Comparison of ENCODE assay signal across 10 cellular contexts in genomic region chr16:46790599-46791270, GRCh38. TPM values are rescaled to one million over a fixed set of nuclear protein-coding genes. Genes with fewer than 3 reads are reported as not detected.
A peak's percentile ranks its signal among the peaks of the same experiment; 100 is the strongest.
DNase-seq lines count a peak whose midpoint lies in the region; ATAC-seq and TF ChIP-seq lines count a peak whose summit lies in the region.
"Had no signal": no experiment of that assay in that cellular context is flagged by ENCODE, and none has a peak within 500 bp of the region (broad histone marks: within the 10 kb centered on the region; RNA-seq: fewer than 3 reads in every experiment).

No MANE protein-coding gene starts in this region.

- H3K9me3 Mint-ChIP-seq in neural crest cell, result peaks cover 24% of the 10 kb centered on the region

- DNase-seq in DMS53 (lab: John Stamatoyannopoulos, UW) (peak; percentile 41), neural crest cell (ENCODE audit: low read depth, low spot score) (no peak)
- DNase-seq in NK-92 treated with Interleukin-12 subunit alpha and Interleukin-12 subunit beta, amount 100 ng/mL, for 24 hours (lab: John Stamatoyannopoulos, UW), result no peak
- DNase-seq in stimulated activated CD4-positive, alpha-beta T cell treated with anti-CD3 and anti-CD28 coated beads, Interleukin-2, amount 100 ng/mL, for 24 hours, result no peak
- DNase-seq: cortex of kidney, SHP77 treated with DMSO at 0.1 percent for 48 hours had no signal

- no peaks in the 10 kb centered on the region for H3K36me3 ChIP-seq in KMS-11 (ENCODE audit: insufficient read depth)

- peaks cover 15% of the 10 kb centered on the region for H3K4me1 Mint-ChIP-seq in neural crest cell

- H2AFZ ChIP-seq in KMS-11 (ENCODE audit: low read depth), result peak overlapping the region; percentile 93

- no peaks in the 10 kb centered on the region for H3K79me2 ChIP-seq in KMS-11 (ENCODE audit: insufficient read depth, low read depth)

- H3K4me3 Mint-ChIP-seq in neural crest cell, result peak overlapping the region; percentile 81

- no peaks in the 10 kb centered on the region for H4K20me1 ChIP-seq in KMS-11 (ENCODE audit: insufficient read depth)

- H3K27me3 ChIP-seq in KMS-11 (ENCODE audit: insufficient read depth, low read depth), result no peaks in the 10 kb centered on the region

- no peak overlapping the region for H3K27ac Mint-ChIP-seq in neural crest cell (ENCODE audit: unreplicated experiment)

- H3K9ac ChIP-seq in KMS-11, result peak overlapping the region; percentile 68; the same call in 1 of the 2 replicates

- no peak for ATAC-seq in HG03097 (IDR thresholded peaks at IDR 0.05; ENCODE audit: low FRiP score, unreplicated experiment)
- no peak for ATAC-seq in HG03280 (IDR thresholded peaks at IDR 0.05; ENCODE audit: unreplicated experiment)

- H3K27ac ChIP-seq in KMS-11 (no peak overlapping the region), cingulate gyrus (ENCODE audit: low read depth, low read length) (peak overlapping the region; percentile 2)

- H3K36me3 Mint-ChIP-seq in neural crest cell (ENCODE audit: low read depth), result peaks cover 30% of the 10 kb centered on the region

- peaks cover 23% of the 10 kb centered on the region for H3K4me1 ChIP-seq in KMS-11 (ENCODE audit: low read depth, poor library complexity, severe bottlenecking)

- H3K4me2 ChIP-seq in KMS-11, result peak overlapping the region; percentile 51

- H3K4me3 ChIP-seq in KMS-11 (IDR thresholded peaks at IDR 0.05; ENCODE audit: insufficient read depth, low read depth, low read length), result no peak overlapping the region

- no peak for TF ChIP-seq CTCF in KMS-11 (conservative IDR thresholded peaks at IDR 0.05; ENCODE audit: low read depth, low read length)
- no peak for TF ChIP-seq CTCF in neural crest cell (conservative IDR thresholded peaks at IDR 0.05)

- no peaks in the 10 kb centered on the region for H3K27me3 Mint-ChIP-seq in neural crest cell (ENCODE audit: low read depth)

RNA-seq across cellular contexts. Expression of gene C16orf87, which starts 40.2 kb away (rescaled TPM):
- 19.2 and 19.6 TPM in 2 replicates for total RNA-seq in neural crest cell

RNA-seq across cellular contexts. Expression of gene MYLK3, which starts 42.6 kb away (rescaled TPM):
- total RNA-seq in neural crest cell, result 0.33 and 1.0 TPM in 2 replicates
